ENCODE assay signal across 10 cellular contexts in the genomic region with DNA sequence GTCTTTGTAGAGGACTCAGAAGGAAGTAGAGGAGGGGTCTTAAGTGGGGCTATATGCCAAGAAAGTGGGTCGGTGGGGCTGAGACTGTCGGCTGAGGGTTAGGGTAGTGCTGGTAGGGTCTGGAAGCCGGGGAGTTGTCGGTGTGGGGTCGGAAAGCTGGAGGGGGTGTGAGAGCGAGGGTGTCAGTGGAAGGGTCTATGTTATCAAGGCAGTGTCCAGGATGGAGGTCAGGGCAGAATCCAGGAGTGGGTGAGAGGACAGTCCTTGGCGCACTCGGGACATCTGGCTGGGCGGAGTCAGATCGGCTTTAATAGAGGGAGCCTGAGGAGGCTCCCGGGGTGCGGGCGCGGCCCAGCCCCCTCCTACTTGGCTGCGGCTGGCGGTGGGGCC. TPM values are rescaled to one million over a fixed set of nuclear protein-coding genes. Genes with fewer than 3 reads are reported as not detected.
A peak's percentile ranks its signal among the peaks of the same experiment; 100 is the strongest.
DNase-seq lines count a peak whose midpoint lies in the region; ATAC-seq, FAIRE-seq and TF ChIP-seq lines count a peak whose summit lies in the region.
"Had no signal": no experiment of that assay in that cellular context is flagged by ENCODE, and none has a peak within 500 bp of the region (broad histone marks: within the 10 kb centered on the region; RNA-seq: fewer than 3 reads in every experiment).

No MANE protein-coding gene starts in this region.

- peaks cover 4% of the 10 kb centered on the region for H3K79me1 ChIP-seq in H1 (ENCODE audit: low read depth, low read length)

- TF ChIP-seq POLR2A in heart left ventricle (IDR thresholded peaks at IDR 0.05), result no peak
- TF ChIP-seq POLR2A in H1 (IDR thresholded peaks at IDR 0.05; ENCODE audit: control extremely low read depth in 1 of 2, low read depth in 2 of 2, low read length in 2 of 2), result no peak

- peaks cover 0 to 4% of the 10 kb centered on the region in 2 experiments for H4K20me1 ChIP-seq in H1 (replicated peaks in 1 of 2; ENCODE audit: control insufficient read depth in 1 of 2, insufficient read depth in 2 of 2, low read length in 2 of 2)

- TF ChIP-seq CTCF in heart left ventricle (IDR thresholded peaks at IDR 0.05) (no peak), H1 (IDR thresholded peaks at IDR 0.05; ENCODE audit: control extremely low read depth in 1 of 3, insufficient read depth in 1 of 3, low read depth in 1 of 3, low read length in 3 of 3) (no peak)

- peak overlapping the region; percentile 78 for H3K18ac ChIP-seq in H1 (ENCODE audit: extremely low read depth, low read length)

- peaks cover 16% of the 10 kb centered on the region; the same call in 1 of the 2 replicates for H3K23me2 ChIP-seq in H1 (ENCODE audit: low read depth, low read length)

- peak overlapping the region in 5 of 8 donors; percentile 47 to 72 (median 62) for H3K4me3 Mint-ChIP-seq in naive B cell

- H4K91ac ChIP-seq in H1 (replicated peaks; ENCODE audit: insufficient read length, low read length), result no peak overlapping the region

- H3K36me3 ChIP-seq in heart left ventricle (peaks cover 0 to 34% (median 21%) of the 10 kb centered on the region in 9 donors), H1 (ENCODE audit: control insufficient read depth in 2 of 4, insufficient read depth in 4 of 4, low read length in 3 of 4) (0 out of 8 replicates have a peak, but pooled peaks cover 0 to 3% (median 0%) of the 10 kb centered on the region in 4 experiments), urinary bladder (ENCODE audit: insufficient read depth) (no peaks in the 10 kb centered on the region)

- intact Hi-C loops in heart left ventricle (cut with DNase I) (loop anchor here in 2 of 10 donors (5.0 to 10.0 kb wide), 2 partner anchors 177 to 390 kb away; partner anchors contain the start of gene CAPNS1 (in 1 of the 2)), left ventricle myocardium superior (cut with micrococcal nuclease) (no loop called here)

- no peak overlapping the region for H3K23ac ChIP-seq in H1 (ENCODE audit: insufficient read length)

- no peak overlapping the region for H2BK12ac ChIP-seq in H1 (ENCODE audit: low read depth, low read length)

- no peak overlapping the region for H3K56ac ChIP-seq in H1 (replicated peaks; ENCODE audit: insufficient read length, low read depth, low read length)

- H3K27ac ChIP-seq in heart left ventricle (peak overlapping the region; percentile 88 to 100 (median 96)), H1 (ENCODE audit: low read depth, low read length) (no peak overlapping the region), urinary bladder (ENCODE audit: low read depth) (peak overlapping the region; percentile 78)
- H3K27ac ChIP-seq: epithelial cell of prostate had no signal

- H2BK20ac ChIP-seq in H1 (ENCODE audit: low read length), result no peak overlapping the region

- H3K79me2 ChIP-seq in H1 (ENCODE audit: control insufficient read depth in 1 of 2, insufficient read depth in 2 of 2, low read length in 2 of 2), result peaks cover 0 to 6% of the 10 kb centered on the region in 2 experiments; a peak in 2 of 4 replicates

- H4K8ac ChIP-seq in H1 (ENCODE audit: extremely low read depth, insufficient read depth, low read length), result peak overlapping the region; percentile 32; the same call in 1 of the 2 replicates

- H3K14ac ChIP-seq in H1 (ENCODE audit: insufficient read length), result no peak overlapping the region

- H2BK5ac ChIP-seq in H1 (ENCODE audit: low read depth, low read length), result no peak overlapping the region

- no peaks in the 10 kb centered on the region for H3K9me3 Mint-ChIP-seq in naive B cell

- FAIRE-seq in H1 (lab: Jason Lieb, UNC), result no peak

- CTCF ChIA-PET in H1 (lab: Charles Lee; ENCODE audit: partially characterized antibody), result interaction anchor here (0.6 kb wide), 1 partner anchor 145 kb away, joined by 3 read pairs; no protein-coding TSS in a partner anchor

- H3K4me3 ChIP-seq in heart left ventricle (peak overlapping the region in 11 of 12 donors; percentile 58 to 99 (median 75)), H1 (ENCODE audit: extremely low read depth in 1 of 4, insufficient read depth in 2 of 4, low read depth in 3 of 4, low read length in 4 of 4) (peak overlapping the region; percentile 51 to 98 (median 75)), urinary bladder (ENCODE audit: low read depth, low read length) (peak overlapping the region; percentile 51)

- DNase-seq in heart left ventricle (no peak), left ventricle myocardium superior (no peak), H1 (ENCODE audit: low read depth in 1 of 2, low spot score in 2 of 2) (no peak), naive B cell (no peak)
- no peak for DNase-seq in stimulated activated CD4-positive, alpha-beta T cell treated with anti-CD3 and anti-CD28 coated beads, Interleukin-4, amount 100 ng/mL, for 24 hours

- 34 to 57% (median 46%) methylated on average over 11 to 16 of the region's 16 CpGs for WGBS in heart left ventricle, 4 donors
- 34% methylated on average over 16 of the region's 16 CpGs; no CpG with 5 or more reads in 1 of the 2 experiments for WGBS in H1 (ENCODE audit: extremely low coverage in 1 of 2, insufficient coverage in 1 of 2, insufficient read length in 1 of 2, insufficient replicate concordance in 2 of 2, low coverage in 1 of 2, low lambda C conversion rate in 2 of 2, missing lambda C conversion rate in 1 of 2), 2 experiments
- 19% methylated on average over 16 of the region's 16 CpGs for WGBS in urinary bladder

- no peak overlapping the region for H2AK5ac ChIP-seq in H1 (ENCODE audit: low read depth, low read length)

- no peak overlapping the region for H2BK15ac ChIP-seq in H1 (ENCODE audit: low read length)

- no peak overlapping the region for H3K4ac ChIP-seq in H1 (replicated peaks; ENCODE audit: insufficient read length, low read depth, low read length)

- H3K4me1 Mint-ChIP-seq in naive B cell, result peaks cover 35 to 38% (median 37%) of the 10 kb centered on the region in 3 donors

- peaks cover 9 to 30% (median 25%) of the 10 kb centered on the region in 3 donors for H3K27me3 Mint-ChIP-seq in naive B cell

- H2BK120ac ChIP-seq in H1 (replicated peaks; ENCODE audit: low read depth, low read length), result no peak overlapping the region

- no peaks in the 10 kb centered on the region for H3K27me3 ChIP-seq in heart left ventricle
- H3K27me3 ChIP-seq in H1 (replicated peaks in 1 of 4; ENCODE audit: control insufficient read depth in 3 of 4, extremely low read depth in 1 of 4, insufficient read depth in 3 of 4, low read length in 3 of 4), result peaks cover 0 to 17% (median 11%) of the 10 kb centered on the region in 4 experiments; a peak in 5 of 7 replicates

- no peak for TF ChIP-seq EP300 in H1 (IDR thresholded peaks at IDR 0.05; ENCODE audit: borderline replicate concordance in 1 of 2, low read depth in 2 of 2, low read length in 2 of 2)

- H3K9ac ChIP-seq in H1 (replicated peaks in 1 of 4; ENCODE audit: extremely low read depth in 1 of 4, low read depth in 3 of 4, low read length in 3 of 4), result no peak overlapping the region

- TF ChIP-seq RAD21 in H1 (IDR thresholded peaks at IDR 0.05 in 1 of 2, conservative IDR thresholded peaks at IDR 0.05 in 1 of 2; ENCODE audit: low read depth in 2 of 2, low read length in 2 of 2), result no peak

- H3K4me2 ChIP-seq in H1 (ENCODE audit: insufficient read depth in 1 of 2, low read depth in 2 of 2, low read length in 2 of 2), result peak overlapping the region; percentile 95 to 98

- peaks cover 0 to 53% (median 39%) of the 10 kb centered on the region in 12 donors for H3K4me1 ChIP-seq in heart left ventricle
- H3K4me1 ChIP-seq in H1 (replicated peaks in 1 of 4; ENCODE audit: control insufficient read depth in 3 of 4, insufficient read depth in 4 of 4, low read length in 3 of 4), result peaks cover 0 to 18% (median 11%) of the 10 kb centered on the region in 4 experiments; a peak in 5 of 7 replicates
- H3K4me1 ChIP-seq in urinary bladder (ENCODE audit: insufficient read depth), result no peaks in the 10 kb centered on the region

- H3K27ac Mint-ChIP-seq in naive B cell, result no peak overlapping the region

- POLR2A ChIA-PET in H1 (lab: Charles Lee; ENCODE audit: partially characterized antibody), result interaction anchor here (1.9 to 2.6 kb wide), 2 partner anchors 15 to 101 kb away, joined by 5 to 14 read pairs; partner anchors contain the start of gene KIRREL2

- H4K5ac ChIP-seq in H1 (ENCODE audit: insufficient read length, low read depth, low read length), result no peak overlapping the region

- H3K9me3 ChIP-seq in heart left ventricle (no peaks in the 10 kb centered on the region), H1 (ENCODE audit: insufficient read depth in 2 of 2, low read depth in 1 of 2, low read length in 1 of 2) (no peaks in the 10 kb centered on the region)

- H3K36me3 Mint-ChIP-seq in naive B cell, result peaks cover 0 to 25% of the 10 kb centered on the region in 2 donors

- ATAC-seq in heart left ventricle (peak in 2 of 4 donors; percentile 22 to 31), left ventricle myocardium superior (no peak), naive B cell (ENCODE audit: low read depth in 2 of 2) (no peak), HG03039 (IDR thresholded peaks at IDR 0.05; ENCODE audit: unreplicated experiment) (no peak), GM21717 (IDR thresholded peaks at IDR 0.05; ENCODE audit: unreplicated experiment) (no peak)
- ATAC-seq: Panc1 had no signal

- H2AFZ ChIP-seq in H1 (ENCODE audit: low read length), result no peak overlapping the region

RNA-seq across cellular contexts. Expression of gene HSPB6, which starts 1.7 kb away (rescaled TPM):
- total RNA-seq in heart left ventricle (1,000 to 10,000 TPM in 1 of 9 donors, 100 to 1,000 TPM in 8; 226 to 1,012 (median 652) TPM), left ventricle myocardium superior (676 TPM), urinary bladder (25.4 TPM)
- polyA plus RNA-seq in heart left ventricle (100 to 1,000 TPM; 156 to 457 TPM), H1 (2011; rRNA removed) (0.91 and 1.6 TPM in 2 replicates), naive B cell (ENCODE audit: low read depth in 6 of 6) (not detected), urinary bladder (657 TPM)
- total RNA-seq in H1 (2021; fragmentation: NEBNext Ultra II Directional; extraction: Animal tissue kit (Norgen Biotek cat#: 25700)), result 0.44 TPM in 1 of 2 replicates, not detected in the other
- polyA plus RNA-seq in H1 (2011; cell fraction: cytosol; rRNA removed), result 0.69 TPM
- polyA plus RNA-seq in H1 (2011; cell fraction: nucleus; rRNA removed), result 1.1 TPM
- polyA plus RNA-seq in H1 (2012, experiment 1 of 2), result 2.2 to 2.9 TPM (median 2.2 TPM) in 4 replicates
- polyA plus RNA-seq in H1 (2012, experiment 2 of 2), result 2.1 TPM
- 1.6 TPM for polyA plus RNA-seq in H1 (2013, experiment 1 of 2)
- polyA plus RNA-seq in H1 (2013, experiment 2 of 2), result 1.3 TPM
- 0.27 and 0.50 TPM in 2 replicates for polyA minus RNA-seq in H1 (2011; rRNA and poly(A)+ RNA removed)
- polyA minus RNA-seq in H1 (2011; cell fraction: cytosol; rRNA and poly(A)+ RNA removed), result 1.5 TPM
- 2.1 TPM for polyA minus RNA-seq in H1 (2011; cell fraction: nucleus; rRNA and poly(A)+ RNA removed)

RNA-seq across cellular contexts. Expression of gene PROSER3, which starts 2.8 kb away (rescaled TPM):
- 10 to 100 TPM in 4 of 9 donors, 1 to 10 TPM in 5; 1.9 to 19.7 (median 9.7) TPM for total RNA-seq in heart left ventricle
- polyA plus RNA-seq in heart left ventricle, result 10 to 100 TPM in 1 of 2 donors, 1 to 10 TPM in 1; 6.0 to 12.8 TPM
- total RNA-seq in left ventricle myocardium superior, result 5.2 TPM
- 20.8 and 28.9 TPM in 2 replicates for total RNA-seq in H1 (2021; fragmentation: NEBNext Ultra II Directional; extraction: Animal tissue kit (Norgen Biotek cat#: 25700))
- 17.8 and 27.8 TPM in 2 replicates for polyA plus RNA-seq in H1 (2011; rRNA removed)
- polyA plus RNA-seq in H1 (2011; cell fraction: cytosol; rRNA removed), result 7.6 TPM
- 45.0 TPM for polyA plus RNA-seq in H1 (2011; cell fraction: nucleus; rRNA removed)
- polyA plus RNA-seq in H1 (2012, experiment 1 of 2), result 16.1 to 23.4 TPM (median 19.6 TPM) in 4 replicates
- 16.3 TPM for polyA plus RNA-seq in H1 (2012, experiment 2 of 2)
- 22.3 TPM for polyA plus RNA-seq in H1 (2013, experiment 1 of 2)
- 21.7 TPM for polyA plus RNA-seq in H1 (2013, experiment 2 of 2)
- 15.9 and 27.8 TPM in 2 replicates for polyA minus RNA-seq in H1 (2011; rRNA and poly(A)+ RNA removed)
- polyA minus RNA-seq in H1 (2011; cell fraction: cytosol; rRNA and poly(A)+ RNA removed), result 19.3 TPM
- 19.8 TPM for polyA minus RNA-seq in H1 (2011; cell fraction: nucleus; rRNA and poly(A)+ RNA removed)
- polyA plus RNA-seq in naive B cell (ENCODE audit: low read depth in 6 of 6), result 10 to 100 TPM in 1 of 6 donors, 1 to 10 TPM in 4, not detected in 1; 3.2 to 13.9 (median 9.0) TPM
- total RNA-seq in urinary bladder, result 6.8 TPM
- polyA plus RNA-seq in urinary bladder, result 12.2 TPM

RNA-seq across cellular contexts. Expression of gene LIN37, which starts 6.8 kb away (rescaled TPM):
- total RNA-seq in heart left ventricle, result 10 to 100 TPM in 3 of 9 donors, 1 to 10 TPM in 6; 3.7 to 12.2 (median 7.6) TPM
- 10 to 100 TPM; 20.1 to 23.0 TPM for polyA plus RNA-seq in heart left ventricle
- total RNA-seq in left ventricle myocardium superior, result 8.3 TPM
- total RNA-seq in H1 (2021; fragmentation: NEBNext Ultra II Directional; extraction: Animal tissue kit (Norgen Biotek cat#: 25700)), result 2.9 and 3.8 TPM in 2 replicates
- polyA plus RNA-seq in H1 (2011; rRNA removed), result 8.5 and 9.8 TPM in 2 replicates
- 3.8 TPM for polyA plus RNA-seq in H1 (2011; cell fraction: cytosol; rRNA removed)
- polyA plus RNA-seq in H1 (2011; cell fraction: nucleus; rRNA removed), result 9.2 TPM
- 5.4 to 8.1 TPM (median 6.1 TPM) in 4 replicates for polyA plus RNA-seq in H1 (2012, experiment 1 of 2)
- 11.4 TPM for polyA plus RNA-seq in H1 (2012, experiment 2 of 2)
- 3.7 TPM for polyA plus RNA-seq in H1 (2013, experiment 1 of 2)
- 3.0 TPM for polyA plus RNA-seq in H1 (2013, experiment 2 of 2)
- polyA minus RNA-seq in H1 (2011; rRNA and poly(A)+ RNA removed), result 3.7 and 4.2 TPM in 2 replicates
- 8.3 TPM for polyA minus RNA-seq in H1 (2011; cell fraction: cytosol; rRNA and poly(A)+ RNA removed)
- polyA minus RNA-seq in H1 (2011; cell fraction: nucleus; rRNA and poly(A)+ RNA removed), result 2.6 TPM
- polyA plus RNA-seq in naive B cell (ENCODE audit: low read depth in 6 of 6), result 10 to 100 TPM in 3 of 6 donors, 1 to 10 TPM in 3; 8.1 to 17.9 (median 11.1) TPM
- total RNA-seq in urinary bladder, result 5.4 TPM
- polyA plus RNA-seq in urinary bladder, result 18.8 TPM

RNA-seq across cellular contexts. Expression of gene PSENEN, which starts 9.7 kb away (rescaled TPM):
- 10 to 100 TPM; 25.2 to 69.0 (median 40.9) TPM for total RNA-seq in heart left ventricle
- 10 to 100 TPM; 52.6 to 95.1 TPM for polyA plus RNA-seq in heart left ventricle
- total RNA-seq in left ventricle myocardium superior, result 41.3 TPM
- 75.3 and 80.2 TPM in 2 replicates for total RNA-seq in H1 (2021; fragmentation: NEBNext Ultra II Directional; extraction: Animal tissue kit (Norgen Biotek cat#: 25700))
- polyA plus RNA-seq in H1 (2011; rRNA removed), result 66.7 and 73.9 TPM in 2 replicates
- 38.4 TPM for polyA plus RNA-seq in H1 (2011; cell fraction: cytosol; rRNA removed)
- 68.8 TPM for polyA plus RNA-seq in H1 (2011; cell fraction: nucleus; rRNA removed)
- 64.8 to 80.3 TPM (median 70.7 TPM) in 4 replicates for polyA plus RNA-seq in H1 (2012, experiment 1 of 2)
- 71.3 TPM for polyA plus RNA-seq in H1 (2012, experiment 2 of 2)
- 143 TPM for polyA plus RNA-seq in H1 (2013, experiment 1 of 2)
- 164 TPM for polyA plus RNA-seq in H1 (2013, experiment 2 of 2)
- polyA minus RNA-seq in H1 (2011; rRNA and poly(A)+ RNA removed), result 38.7 and 46.2 TPM in 2 replicates
- polyA minus RNA-seq in H1 (2011; cell fraction: cytosol; rRNA and poly(A)+ RNA removed), result 25.5 TPM
- 17.1 TPM for polyA minus RNA-seq in H1 (2011; cell fraction: nucleus; rRNA and poly(A)+ RNA removed)
- 100 to 1,000 TPM in 2 of 6 donors, 10 to 100 TPM in 4; 82.4 to 105 (median 94.3) TPM for polyA plus RNA-seq in naive B cell (ENCODE audit: low read depth in 6 of 6)
- total RNA-seq in urinary bladder, result 13.7 TPM
- polyA plus RNA-seq in urinary bladder, result 49.2 TPM

RNA-seq across cellular contexts. Expression of gene U2AF1L4, which starts 9.9 kb away (rescaled TPM):
- total RNA-seq in heart left ventricle, result 10 to 100 TPM; 14.3 to 32.8 (median 20.9) TPM
- 10 to 100 TPM in 1 of 2 donors, 1 to 10 TPM in 1; 7.2 to 27.1 TPM for polyA plus RNA-seq in heart left ventricle
- total RNA-seq in left ventricle myocardium superior, result 18.4 TPM
- total RNA-seq in H1 (2021; fragmentation: NEBNext Ultra II Directional; extraction: Animal tissue kit (Norgen Biotek cat#: 25700)), result 15.1 and 18.5 TPM in 2 replicates
- polyA plus RNA-seq in H1 (2011; rRNA removed), result 32.7 TPM in 2 replicates
- 24.5 TPM for polyA plus RNA-seq in H1 (2011; cell fraction: cytosol; rRNA removed)
- polyA plus RNA-seq in H1 (2011; cell fraction: nucleus; rRNA removed), result 39.3 TPM
- 21.7 to 23.2 TPM (median 22.7 TPM) in 4 replicates for polyA plus RNA-seq in H1 (2012, experiment 1 of 2)
- polyA plus RNA-seq in H1 (2012, experiment 2 of 2), result 26.5 TPM
- 17.4 TPM for polyA plus RNA-seq in H1 (2013, experiment 1 of 2)
- polyA plus RNA-seq in H1 (2013, experiment 2 of 2), result 17.0 TPM
- 8.2 and 12.0 TPM in 2 replicates for polyA minus RNA-seq in H1 (2011; rRNA and poly(A)+ RNA removed)
- 7.4 TPM for polyA minus RNA-seq in H1 (2011; cell fraction: cytosol; rRNA and poly(A)+ RNA removed)
- 11.6 TPM for polyA minus RNA-seq in H1 (2011; cell fraction: nucleus; rRNA and poly(A)+ RNA removed)
- 10 to 100 TPM; 26.1 to 41.0 (median 32.5) TPM for polyA plus RNA-seq in naive B cell (ENCODE audit: low read depth in 6 of 6)
- 9.6 TPM for total RNA-seq in urinary bladder
- polyA plus RNA-seq in urinary bladder, result 25.3 TPM

Comparison
In these comparisons a context has a peak if more than half of its experiments do, and no peak if none do; other contexts are left out.
1. RNA of gene HSPB6, which starts 1.7 kb away (total RNA-seq): 676 TPM in left ventricle myocardium superior (single experiment), 226 to 1,012 TPM in heart left ventricle and 25.4 TPM in urinary bladder (single experiment); 0.44 TPM in H1; every median in the first group is over 10 times any median in the second.
2. Peak in every context shown above with its lines, with median percentiles within 50 percentile points of each other: H3K4me3 ChIP-seq.